In the genomic region with DNA sequence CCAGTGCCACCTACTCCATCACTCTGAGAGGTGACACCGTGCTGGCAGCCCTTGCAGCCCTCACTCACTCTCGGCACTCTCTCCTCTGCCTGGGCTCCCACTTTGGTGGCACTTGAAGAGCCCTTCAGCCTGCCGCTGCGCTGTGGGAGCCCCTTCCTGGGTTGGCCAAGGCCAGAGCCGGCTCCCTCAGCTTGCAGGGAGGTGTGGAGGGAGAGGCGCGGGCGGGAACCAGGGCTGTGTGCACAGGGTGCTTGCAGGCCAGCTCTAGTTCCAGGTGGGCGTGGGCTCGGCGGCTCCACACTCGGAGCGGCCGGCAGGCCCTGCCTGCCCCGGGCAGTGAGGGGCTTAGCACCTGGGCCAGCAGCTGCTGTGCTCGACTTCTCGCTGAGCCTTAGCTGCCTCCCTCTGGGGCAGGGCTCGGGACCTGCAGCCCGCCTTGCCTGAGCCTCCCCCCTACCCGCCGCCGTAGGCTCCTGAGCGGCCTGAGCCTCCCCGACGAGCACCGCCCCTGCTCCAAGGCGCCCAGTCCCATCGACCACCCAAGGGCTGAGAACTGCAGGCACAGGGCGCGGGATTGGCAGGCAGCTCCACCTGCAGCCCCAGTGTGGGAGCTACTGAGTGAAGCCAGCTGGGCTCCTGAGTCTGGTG, we compare ENCODE assay signal across 13 cellular contexts. TPM values are rescaled to one million over a fixed set of nuclear protein-coding genes. Genes with fewer than 3 reads are reported as not detected.
DNase-seq lines count a peak whose midpoint lies in the region; ATAC-seq and TF ChIP-seq lines count a peak whose summit lies in the region.
"Had no signal": no experiment of that assay in that cellular context is flagged by ENCODE, and none has a peak within 500 bp of the region (broad histone marks: within the 10 kb centered on the region; RNA-seq: fewer than 3 reads in every experiment).

No MANE protein-coding gene starts in this region.

- no peak overlapping the region for H3K4me3 Mint-ChIP-seq in natural killer cell
- H3K4me3 Mint-ChIP-seq: CD14-positive monocyte; CD8-positive, alpha-beta T cell had no signal

- H3K27ac ChIP-seq in lower lobe of right lung = no peak overlapping the region
- H3K27ac ChIP-seq: A549 had no signal

- no peaks in the 10 kb centered on the region for H3K36me3 ChIP-seq in lower lobe of right lung
- H3K36me3 ChIP-seq: HAP-1 had no signal

- H3K27me3 Mint-ChIP-seq in natural killer cell (ENCODE audit: low read depth in 2 of 2) = no peaks in the 10 kb centered on the region

- no peak overlapping the region for H3K4me3 ChIP-seq in lower lobe of right lung
- H3K4me3 ChIP-seq: A549, HAP-1 had no signal

- H3K27ac Mint-ChIP-seq in natural killer cell = no peak overlapping the region
- H3K27ac Mint-ChIP-seq: CD14-positive monocyte; CD8-positive, alpha-beta T cell had no signal

- no peaks in the 10 kb centered on the region for H3K36me3 Mint-ChIP-seq in natural killer cell
- H3K36me3 Mint-ChIP-seq: CD14-positive monocyte; CD8-positive, alpha-beta T cell had no signal

- no peaks in the 10 kb centered on the region for H3K9me3 ChIP-seq in lower lobe of right lung
- H3K9me3 ChIP-seq: A549, Caco-2, HAP-1 had no signal

- intact Hi-C loops in lower lobe of right lung (cut with DNase I) (no loop called here), natural killer cell (cut with micrococcal nuclease) (no loop called here)

- peak; percentile 33 to 57 for DNase-seq in NCI-H187 (lab: John Stamatoyannopoulos, UW)
- DNase-seq in NCI-H510A (lab: John Stamatoyannopoulos, UW) = peak; percentile 20
- peak; percentile 72 for DNase-seq in lower lobe of right lung
- DNase-seq in COLO668 (lab: John Stamatoyannopoulos, UW; ENCODE audit: unreplicated experiment) = no peak
- DNase-seq in dermis blood vessel endothelial cell = no peak
- DNase-seq in natural killer cell = no peak
- DNase-seq: Caco-2; CD8-positive, alpha-beta T cell; IMR-90 had no signal

- no peaks in the 10 kb centered on the region for H3K4me1 ChIP-seq in lower lobe of right lung
- H3K4me1 ChIP-seq: A549, Caco-2 had no signal

- ATAC-seq in lower lobe of right lung (peak; percentile 36 to 60), GM21447 (IDR thresholded peaks at IDR 0.05; ENCODE audit: unreplicated experiment) (no peak), natural killer cell (no peak)
- ATAC-seq: A549; CD8-positive, alpha-beta T cell had no signal

- TF ChIP-seq CTCF in lower lobe of right lung (IDR thresholded peaks at IDR 0.05) (no peak), natural killer cell (IDR thresholded peaks at IDR 0.05) (no peak)

- H3K27me3 ChIP-seq in lower lobe of right lung (ENCODE audit: low read depth) = no peaks in the 10 kb centered on the region

- H3K9me3 Mint-ChIP-seq in natural killer cell = no peaks in the 10 kb centered on the region
- H3K9me3 Mint-ChIP-seq: CD8-positive, alpha-beta T cell had no signal

- H3K4me1 Mint-ChIP-seq in natural killer cell = no peaks in the 10 kb centered on the region
- H3K4me1 Mint-ChIP-seq: CD14-positive monocyte had no signal

RNA-seq across cellular contexts. Expression of a gene that starts 48.7 kb away (rescaled TPM):
- total RNA-seq in lower lobe of right lung (3.6 TPM), dermis blood vessel endothelial cell (4.6 and 5.3 TPM in 2 replicates), natural killer cell (1 to 10 TPM in 2 of 3 donors, under 1 TPM in 1; 0.99 to 1.3 (median 1.1) TPM)

Comparison
In these comparisons a context has a peak if more than half of its experiments do, and no peak if none do; other contexts are left out.
1. DNase-seq: peak in NCI-H187 (2 of 2), NCI-H510A (single experiment) and lower lobe of right lung (single experiment); none in COLO668 (single experiment), dermis blood vessel endothelial cell (single experiment) and natural killer cell (single experiment).
2. ATAC-seq: peak in lower lobe of right lung (2 of 2); none in GM21447 (single experiment) and natural killer cell (0 of 3).